Comparison of ENCODE assay signal across 10 cellular contexts in the genomic region with DNA sequence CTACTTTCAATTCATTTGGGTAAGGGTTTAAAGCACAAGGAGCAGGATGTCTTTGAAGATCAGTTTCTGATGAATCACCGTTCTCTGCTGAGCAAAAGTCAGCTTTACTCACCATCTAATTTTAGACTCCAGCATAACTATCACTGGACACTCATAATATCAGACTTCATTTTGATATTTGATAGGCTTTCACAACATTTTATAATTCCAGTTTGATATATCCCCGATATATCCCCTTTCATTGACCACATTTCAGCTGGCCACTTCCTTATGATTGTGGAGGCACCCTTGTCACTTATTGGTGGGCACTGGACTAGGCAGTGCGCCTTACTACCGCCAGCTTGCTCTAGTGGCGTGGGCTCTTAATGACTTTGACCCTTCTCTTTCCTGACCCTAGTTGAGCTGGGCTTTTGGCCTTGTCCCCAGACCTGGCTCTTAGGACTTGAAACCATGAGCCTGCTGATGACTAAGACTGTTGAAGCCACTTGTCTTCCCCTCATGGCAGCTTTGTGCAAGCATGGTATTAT. TPM values are rescaled to one million over a fixed set of nuclear protein-coding genes. Genes with fewer than 3 reads are reported as not detected.
DNase-seq lines count a peak whose midpoint lies in the region; ATAC-seq and TF ChIP-seq lines count a peak whose summit lies in the region.
"Had no signal": no experiment of that assay in that cellular context is flagged by ENCODE, and none has a peak within 500 bp of the region (broad histone marks: within the 10 kb centered on the region; RNA-seq: fewer than 3 reads in every experiment).

No MANE protein-coding gene starts in this region.

- H3K9ac ChIP-seq in MM.1S (ENCODE audit: low read length) = no peak overlapping the region

- H3K27me3 ChIP-seq in MM.1S (replicated peaks; ENCODE audit: insufficient read depth, low read length) = peaks cover under 1% of the 10 kb centered on the region; the same call in 1 of the 2 replicates
- H3K27me3 ChIP-seq in psoas muscle (ENCODE audit: insufficient read depth in 3 of 3, low read length in 2 of 3) = no peaks in the 10 kb centered on the region
- no peaks in the 10 kb centered on the region for H3K27me3 ChIP-seq in BE2C

- H3K4me3 ChIP-seq in GM12865 (ENCODE audit: low read depth, low read length) = no peak overlapping the region
- no peak overlapping the region for H3K4me3 ChIP-seq in MM.1S (ENCODE audit: low read length)
- peak overlapping the region; percentile 28 for H3K4me3 ChIP-seq in psoas muscle
- no peak overlapping the region for H3K4me3 ChIP-seq in BE2C (ENCODE audit: low read depth, low read length)

- H3K36me3 ChIP-seq in MM.1S (replicated peaks; ENCODE audit: insufficient read depth, low read length) = no peaks in the 10 kb centered on the region
- H3K36me3 ChIP-seq in psoas muscle (ENCODE audit: insufficient read depth in 1 of 2, low read depth in 1 of 2) = no peaks in the 10 kb centered on the region
- no peaks in the 10 kb centered on the region; the same call in 1 of the 2 replicates for H3K36me3 ChIP-seq in BE2C

- no peaks in the 10 kb centered on the region for H4K20me1 ChIP-seq in MM.1S (ENCODE audit: insufficient read depth, low read length)

- no peak overlapping the region for H3K27ac ChIP-seq in MM.1S (ENCODE audit: low read length)
- peak overlapping the region; percentile 94 for H3K27ac ChIP-seq in psoas muscle

- no peak for TF ChIP-seq CTCF in GM12865 (IDR thresholded peaks at IDR 0.05; ENCODE audit: insufficient read depth, low read depth, low read length, missing control alignments)
- TF ChIP-seq CTCF in MM.1S (IDR thresholded peaks at IDR 0.05; ENCODE audit: low read length) = no peak
- no peak for TF ChIP-seq CTCF in psoas muscle (IDR thresholded peaks at IDR 0.05)
- TF ChIP-seq CTCF in BE2C (IDR thresholded peaks at IDR 0.05; ENCODE audit: low read depth, low read length) = no peak

- H3K4me2 ChIP-seq in MM.1S (ENCODE audit: low read depth, low read length) = no peak overlapping the region

- H3K79me2 ChIP-seq in MM.1S (ENCODE audit: low read length) = no peaks in the 10 kb centered on the region

- peaks cover 24% of the 10 kb centered on the region for H3K4me1 ChIP-seq in MM.1S (ENCODE audit: low read length)
- H3K4me1 ChIP-seq in psoas muscle = peaks cover 89% of the 10 kb centered on the region
- peaks cover 8% of the 10 kb centered on the region; the same call in 1 of the 2 replicates for H3K4me1 ChIP-seq in BE2C

- H3K9me3 ChIP-seq in MM.1S (replicated peaks; ENCODE audit: insufficient read depth, low read length) (no peaks in the 10 kb centered on the region), psoas muscle (no peaks in the 10 kb centered on the region), BE2C (no peaks in the 10 kb centered on the region)

- ATAC-seq in psoas muscle = peak; percentile 75 to 83 (median 79)
- ATAC-seq in GM21526 (IDR thresholded peaks at IDR 0.05; ENCODE audit: low FRiP score, unreplicated experiment) = no peak
- ATAC-seq: sciatic nerve had no signal

- H3K9me2 ChIP-seq in MM.1S (replicated peaks; ENCODE audit: insufficient read depth, low read length) = no peaks in the 10 kb centered on the region

- intact Hi-C loops in psoas muscle (cut with DNase I) = loop anchor here in 1 of 2 donors (1.0 kb wide), 2 partner anchors 40 to 46 kb away; partner anchors contain the start of gene CYSTM1

- DNase-seq in GM12865 (ENCODE audit: low read depth) = peak; percentile 59
- DNase-seq in MM.1S = peak; percentile 41
- DNase-seq in dedifferentiated amniotic fluid mesenchymal stem cell (ENCODE audit: extremely low spot score) = peak; percentile 52
- peak; percentile 60 to 86 for DNase-seq in psoas muscle
- DNase-seq in BE2C = no peak
- DNase-seq in NCI-H1105 treated with DMSO at 0.1 percent for 48 hours (lab: John Stamatoyannopoulos, UW) = no peak
- no peak for DNase-seq in DMS53 treated with DMSO at 0.1 percent for 48 hours (lab: John Stamatoyannopoulos, UW; ENCODE audit: unreplicated experiment)
- DNase-seq: effector CD4-positive, alpha-beta T cell had no signal

- H3F3A ChIP-seq in MM.1S (ENCODE audit: insufficient read depth, low read length) = 0 out of 2 replicates have a peak, but pooled peaks cover 3% of the 10 kb centered on the region

- 25 to 49% (median 32%) methylated on average over 5 of the region's 5 CpGs for WGBS in psoas muscle, 3 donors

- H2AFZ ChIP-seq in MM.1S (ENCODE audit: low read length) = no peak overlapping the region

RNA-seq across cellular contexts. Expression of gene CYSTM1, which starts 46.8 kb away (rescaled TPM):
- total RNA-seq in psoas muscle = 100 to 1,000 TPM; 193 to 408 (median 285) TPM
- polyA plus RNA-seq in psoas muscle = 100 to 1,000 TPM; 217 to 601 (median 297) TPM
- 72.8 TPM for polyA plus RNA-seq in BE2C (2012; ENCODE audit: insufficient read depth, insufficient read length, low read depth)

Comparison
In these comparisons a context has a peak if more than half of its experiments do, and no peak if none do; other contexts are left out.
1. DNase-seq: peak in GM12865 (single experiment), MM.1S (single experiment), dedifferentiated amniotic fluid mesenchymal stem cell (single experiment) and psoas muscle (2 of 2); none in BE2C (single experiment), NCI-H1105 treated with DMSO at 0.1 percent for 48 hours (single experiment) and DMS53 treated with DMSO at 0.1 percent for 48 hours (single experiment).